In genomic region chr17:79338589-79338988, GRCh38 we compare ENCODE assay signal across 16 cellular contexts.
A peak's percentile ranks its signal among the peaks of the same experiment; 100 is the strongest.
DNase-seq lines count a peak whose midpoint lies in the region; ATAC-seq and TF ChIP-seq lines count a peak whose summit lies in the region.
"Had no signal": no experiment of that assay in that cellular context is flagged by ENCODE, and none has a peak within 500 bp of the region (broad histone marks: within the 10 kb centered on the region; RNA-seq: fewer than 3 reads in every experiment).

No MANE protein-coding gene starts in this region.

- H3F3A ChIP-seq in neural progenitor cell (ENCODE audit: low read depth): no peaks in the 10 kb centered on the region

- ATAC-seq in GM21423 (IDR thresholded peaks at IDR 0.05; ENCODE audit: unreplicated experiment) (no peak), T-helper 17 cell (no peak)
- ATAC-seq: left ventricle myocardium superior had no signal

- H3K4me2 ChIP-seq in neural progenitor cell: no peak overlapping the region

- H3K27me3 ChIP-seq in MG63 (peaks cover 62% of the 10 kb centered on the region), neural progenitor cell (no peaks in the 10 kb centered on the region)
- H3K27me3 ChIP-seq: transverse colon had no signal

- no peak overlapping the region for H2AFZ ChIP-seq in neural progenitor cell (replicated peaks)

- DNase-seq in Daoy (ENCODE audit: low read depth) (peak; percentile 60), MG63 (peak; percentile 19), epithelial cell of prostate (ENCODE audit: low read depth, low spot score) (peak; percentile 40), neural progenitor cell (ENCODE audit: low spot score) (peak; percentile 25), T-helper 17 cell (no peak), GM13977 (ENCODE audit: low spot score) (no peak), immature natural killer cell (no peak)
- DNase-seq: activated CD8-positive, alpha-beta memory T cell treated with anti-CD3 and anti-CD28 coated beads, Interleukin-2, amount 50 U/mL, for 4 hours; activated naive CD4-positive, alpha-beta T cell treated with Interleukin-2 at 50 U/mL for 16 hours; CD4-positive, alpha-beta T cell; left ventricle myocardium superior; stimulated activated CD4-positive, alpha-beta T cell treated with anti-CD3 and anti-CD28 coated beads, Interleukin-1b, Interleukin-23, amount 100 ng/mL, for 48 hours; transverse colon had no signal

- H3K4me3 ChIP-seq in MG63 (no peak overlapping the region), neural progenitor cell (no peak overlapping the region)
- H3K4me3 ChIP-seq: transverse colon had no signal

- H3K9me3 Mint-ChIP-seq in neural progenitor cell (no peaks in the 10 kb centered on the region), immature natural killer cell (no peaks in the 10 kb centered on the region)
- H3K9me3 Mint-ChIP-seq: CD4-positive, alpha-beta T cell; central memory CD8-positive, alpha-beta T cell had no signal

- H3K9ac ChIP-seq in neural progenitor cell: no peak overlapping the region

- H3K36me3 ChIP-seq in MG63: no peaks in the 10 kb centered on the region
- H3K36me3 ChIP-seq in neural progenitor cell: no peaks in the 10 kb centered on the region
- H3K36me3 ChIP-seq: transverse colon had no signal

- H3K4me3 Mint-ChIP-seq in neural progenitor cell (no peak overlapping the region), T-helper 17 cell (no peak overlapping the region), immature natural killer cell (no peak overlapping the region)
- H3K4me3 Mint-ChIP-seq: CD4-positive, alpha-beta T cell; central memory CD8-positive, alpha-beta T cell; nephron had no signal

- no peak for TF ChIP-seq CTCF in neural progenitor cell (IDR thresholded peaks at IDR 0.05)
- no peak for TF ChIP-seq CTCF in GM13977 (IDR thresholded peaks at IDR 0.05; ENCODE audit: extremely low read depth, insufficient read depth, missing control alignments)

- peaks cover 3% of the 10 kb centered on the region for H4K20me1 ChIP-seq in neural progenitor cell (ENCODE audit: low read depth)

- peaks cover 12% of the 10 kb centered on the region for H3K27me3 Mint-ChIP-seq in neural progenitor cell (ENCODE audit: insufficient read depth, low read depth)
- peaks cover 65% of the 10 kb centered on the region for H3K27me3 Mint-ChIP-seq in T-helper 17 cell
- H3K27me3 Mint-ChIP-seq in immature natural killer cell (ENCODE audit: low read depth in 3 of 3): peaks cover 1 to 15% (median 8%) of the 10 kb centered on the region in 3 donors

- H3K36me3 Mint-ChIP-seq in neural progenitor cell (no peaks in the 10 kb centered on the region), T-helper 17 cell (ENCODE audit: low read depth) (peaks cover 4% of the 10 kb centered on the region), immature natural killer cell (no peaks in the 10 kb centered on the region)

- no peaks in the 10 kb centered on the region for H3K9me3 ChIP-seq in MG63
- no peaks in the 10 kb centered on the region for H3K9me3 ChIP-seq in neural progenitor cell (ENCODE audit: low read depth)
- H3K9me3 ChIP-seq in T-helper 17 cell (ENCODE audit: control insufficient read depth, low read length, poor library complexity, severe bottlenecking): no peaks in the 10 kb centered on the region
- H3K9me3 ChIP-seq: transverse colon had no signal

- H3K4me1 Mint-ChIP-seq in neural progenitor cell (no peaks in the 10 kb centered on the region), T-helper 17 cell (no peaks in the 10 kb centered on the region), immature natural killer cell (no peaks in the 10 kb centered on the region)
- H3K4me1 Mint-ChIP-seq: central memory CD8-positive, alpha-beta T cell; nephron had no signal

- H3K27ac ChIP-seq in epithelial cell of prostate (no peak overlapping the region), neural progenitor cell (no peak overlapping the region)
- H3K27ac ChIP-seq: transverse colon had no signal

- H3K27ac Mint-ChIP-seq in neural progenitor cell: no peak overlapping the region
- no peak overlapping the region for H3K27ac Mint-ChIP-seq in T-helper 17 cell
- H3K27ac Mint-ChIP-seq in immature natural killer cell: no peak overlapping the region
- H3K27ac Mint-ChIP-seq: CD4-positive, alpha-beta T cell; nephron had no signal

- no peaks in the 10 kb centered on the region for H3K4me1 ChIP-seq in neural progenitor cell

- H3K79me2 ChIP-seq in neural progenitor cell (ENCODE audit: low read depth): no peaks in the 10 kb centered on the region

- in situ Hi-C loops in GM13977 (cut with MboI; ENCODE audit: low pct_unique_long_range_greater_than_20kb, low sequenced_read_pairs, unreplicated experiment): no loop called here

Comparison
In these comparisons a context has a peak if more than half of its experiments do, and no peak if none do; other contexts are left out.
1. DNase-seq: peak in Daoy (single experiment), MG63 (single experiment), epithelial cell of prostate (single experiment) and neural progenitor cell (single experiment); none in T-helper 17 cell (0 of 3), GM13977 (single experiment) and immature natural killer cell (0 of 3).